Comparison of ENCODE assay signal across 8 cellular contexts in the genomic region with DNA sequence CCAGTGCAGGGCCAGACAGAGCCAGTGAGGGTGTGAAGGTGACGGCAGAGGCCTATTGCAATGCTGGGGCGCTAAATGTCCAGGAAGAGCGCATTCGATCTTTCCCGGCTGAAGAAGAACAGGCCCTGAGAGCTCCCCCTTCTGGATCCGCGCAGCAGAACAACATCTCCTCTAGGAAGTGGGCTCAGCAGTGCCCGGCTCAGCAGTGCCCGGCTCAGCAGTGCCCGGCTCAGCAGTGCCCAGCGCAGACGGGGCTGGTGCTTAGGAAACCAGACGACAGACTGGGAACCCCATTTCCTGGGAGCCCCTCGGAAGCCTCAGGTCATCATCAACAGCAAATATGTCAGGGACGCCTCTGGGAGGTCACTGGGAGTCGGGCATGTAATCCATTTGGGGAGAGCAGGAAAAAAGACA. TPM values are rescaled to one million over a fixed set of nuclear protein-coding genes. Genes with fewer than 3 reads are reported as not detected.
DNase-seq lines count a peak whose midpoint lies in the region; ATAC-seq and TF ChIP-seq lines count a peak whose summit lies in the region.

No MANE protein-coding gene starts in this region.

- TF ChIP-seq POLR2A in vagina (IDR thresholded peaks at IDR 0.05) = no peak

- H3K36me3 ChIP-seq in mucosa of descending colon (ENCODE audit: low read depth) (no peaks in the 10 kb centered on the region), vagina (no peaks in the 10 kb centered on the region)

- ATAC-seq in activated B cell treated with CpG ODN at 0.5 μM for 24 hours (ENCODE audit: low read depth) (peak; percentile 71), mucosa of descending colon (peak; percentile 81), GM18858 (IDR thresholded peaks at IDR 0.05; ENCODE audit: unreplicated experiment) (no peak)

- no peak overlapping the region for H3K27ac Mint-ChIP-seq in activated B cell treated with CpG ODN at 0.5 μM for 24 hours

- H3K4me1 ChIP-seq in mucosa of descending colon (ENCODE audit: low read depth) (peaks cover 7% of the 10 kb centered on the region), vagina (peaks cover 14% of the 10 kb centered on the region)

- CTCF ChIA-PET in AG04449 (lab: Yijun Ruan, JAX) = interaction anchor here (0.7 to 5.0 kb wide), 24 partner anchors 8 to 230 kb away, joined by 3 to 53 read pairs (median 8); no protein-coding TSS in a partner anchor
- CTCF ChIA-PET in activated B cell treated with CpG ODN at 0.5 μM for 24 hours (lab: Charles Lee) = interaction anchor here (0.7 to 3.2 kb wide), 7 partner anchors 9 to 42 kb away, joined by 3 to 22 read pairs (median 3); partner anchors contain the start of gene ABCB8

- H3K4me3 ChIP-seq in AG04449 (ENCODE audit: low read depth, low read length) (no peak overlapping the region), mucosa of descending colon (no peak overlapping the region), vagina (no peak overlapping the region)

- TF ChIP-seq CTCF in AG04449 (IDR thresholded peaks at IDR 0.05; ENCODE audit: insufficient read depth, low read length, missing control alignments) = peak; percentile 80
- TF ChIP-seq CTCF in GM12873 (IDR thresholded peaks at IDR 0.05; ENCODE audit: insufficient read depth, low read depth, low read length, missing control alignments) = peak; percentile 83
- TF ChIP-seq CTCF in activated B cell treated with CpG ODN at 0.5 μM for 24 hours (IDR thresholded peaks at IDR 0.05) = no peak
- TF ChIP-seq CTCF in mucosa of descending colon (IDR thresholded peaks at IDR 0.05) = peak; percentile 72
- TF ChIP-seq CTCF in vagina (IDR thresholded peaks at IDR 0.05) = peak in 2 of 3 experiments; percentile 12 to 33

- peaks cover 12% of the 10 kb centered on the region for H3K9me3 Mint-ChIP-seq in activated B cell treated with CpG ODN at 0.5 μM for 24 hours

- peaks cover 65% of the 10 kb centered on the region for H3K27me3 Mint-ChIP-seq in activated B cell treated with CpG ODN at 0.5 μM for 24 hours

- no peak overlapping the region for H3K4me3 Mint-ChIP-seq in activated B cell treated with CpG ODN at 0.5 μM for 24 hours

- POLR2A ChIA-PET in AG04449 (lab: Yijun Ruan, JAX) (interaction anchor here (0.5 to 0.6 kb wide), 2 partner anchors 43 to 85 kb away, joined by 3 to 4 read pairs; no protein-coding TSS in a partner anchor), activated B cell treated with CpG ODN at 0.5 μM for 24 hours (lab: Charles Lee) (no interaction called here)

- no peaks in the 10 kb centered on the region for H3K36me3 Mint-ChIP-seq in activated B cell treated with CpG ODN at 0.5 μM for 24 hours (ENCODE audit: low read depth)

- no peak overlapping the region for H3K27ac ChIP-seq in vagina

- DNase-seq in AG04449 (ENCODE audit: low read depth, low spot score) = no peak
- DNase-seq in NCI-H187 treated with DMSO at 0.1 percent for 48 hours (lab: John Stamatoyannopoulos, UW) = peak; percentile 32
- DNase-seq in activated B cell treated with CpG ODN at 0.5 μM for 24 hours = no peak
- peak; percentile 13 for DNase-seq in effector CD8-positive, alpha-beta T cell (lab: John Stamatoyannopoulos, UW)
- DNase-seq in mucosa of descending colon = peak; percentile 58 to 87 (median 80)
- no peak for DNase-seq in vagina (ENCODE audit: extremely low spot score in 2 of 2)

- H3K27me3 ChIP-seq in vagina = no peaks in the 10 kb centered on the region

- peaks cover 15% of the 10 kb centered on the region for H3K4me1 Mint-ChIP-seq in activated B cell treated with CpG ODN at 0.5 μM for 24 hours

- intact Hi-C loops in activated B cell treated with CpG ODN at 0.5 μM for 24 hours (cut with micrococcal nuclease) = loop anchor here (1.0 to 10.0 kb wide), 2 partner anchors 23 to 701 kb away; no protein-coding TSS in a partner anchor
- intact Hi-C loops in mucosa of descending colon (cut with DNase I, micrococcal nuclease) = loop anchor here (5.0 to 10.0 kb wide), 2 partner anchors 89 to 211 kb away; no protein-coding TSS in a partner anchor
- intact Hi-C loops in vagina (cut with DNase I) = loop anchor here (5.0 kb wide), 1 partner anchor 89 kb away; no protein-coding TSS in a partner anchor

- peaks cover 11% of the 10 kb centered on the region for H3K9me3 ChIP-seq in mucosa of descending colon
- H3K9me3 ChIP-seq in vagina = no peaks in the 10 kb centered on the region

RNA-seq across cellular contexts. Expression of gene NOS3, which starts 4.7 kb away (rescaled TPM):
- total RNA-seq in activated B cell treated with CpG ODN at 0.5 μM for 24 hours (0.10 and 0.22 TPM in 2 replicates), mucosa of descending colon (1 to 10 TPM; 2.5 to 6.3 (median 6.0) TPM), vagina (22.8 TPM)

RNA-seq across cellular contexts. Expression of gene KCNH2, which starts 8.0 kb away (rescaled TPM):
- total RNA-seq in activated B cell treated with CpG ODN at 0.5 μM for 24 hours (0.12 and 0.29 TPM in 2 replicates), mucosa of descending colon (10 to 100 TPM in 1 of 3 donors, 1 to 10 TPM in 2; 2.9 to 87.1 (median 5.3) TPM), vagina (6.4 TPM)

RNA-seq across cellular contexts. Expression of gene ATG9B, which starts 38.2 kb away (rescaled TPM):
- 1.8 and 2.3 TPM in 2 replicates for total RNA-seq in activated B cell treated with CpG ODN at 0.5 μM for 24 hours
- total RNA-seq in mucosa of descending colon = under 1 TPM; 0.09 to 0.90 (median 0.89) TPM
- 34.1 TPM for total RNA-seq in vagina

RNA-seq across cellular contexts. Expression of gene ABCB8, which starts 42.1 kb away (rescaled TPM):
- total RNA-seq in activated B cell treated with CpG ODN at 0.5 μM for 24 hours (38.9 and 46.5 TPM in 2 replicates), mucosa of descending colon (10 to 100 TPM; 40.1 to 44.9 (median 41.8) TPM), vagina (38.3 TPM)

Comparison
In these comparisons a context has a peak if more than half of its experiments do, and no peak if none do; other contexts are left out.
1. DNase-seq: peak in NCI-H187 treated with DMSO at 0.1 percent for 48 hours (single experiment), effector CD8-positive, alpha-beta T cell (single experiment) and mucosa of descending colon (3 of 3); none in AG04449 (single experiment), activated B cell treated with CpG ODN at 0.5 μM for 24 hours (single experiment) and vagina (0 of 2).
2. RNA of gene ATG9B, which starts 38.2 kb away (total RNA-seq): 34.1 TPM in vagina (single experiment); 1.8 to 2.3 TPM in activated B cell treated with CpG ODN at 0.5 μM for 24 hours and 0.09 to 0.90 TPM in mucosa of descending colon; every median in the first group is over 10 times any median in the second.